In genomic region chr1:196609114-196609737, GRCh38 we compare ENCODE assay signal across 8 cellular contexts. TPM values are rescaled to one million over a fixed set of nuclear protein-coding genes. Genes with fewer than 3 reads are reported as not detected.
DNase-seq lines count a peak whose midpoint lies in the region; ATAC-seq lines count a peak whose summit lies in the region.

No MANE protein-coding gene starts in this region.

- DNase-seq in NCI-H526 treated with DMSO at 0.1 percent for 48 hours (lab: John Stamatoyannopoulos, UW) (peak; percentile 2), NCI-H526 (lab: John Stamatoyannopoulos, UW) (no peak), T-helper 17 cell (no peak), smooth muscle cell of the brain vasculature (ENCODE audit: low read depth, low spot score) (peak; percentile 17), germinal center (ENCODE audit: low spot score) (no peak), GDM1 (lab: John Stamatoyannopoulos, UW) (no peak)

- peaks cover 3% of the 10 kb centered on the region for H3K36me3 Mint-ChIP-seq in T-helper 17 cell (ENCODE audit: low read depth)

- peaks cover 23% of the 10 kb centered on the region for H3K27me3 Mint-ChIP-seq in T-helper 17 cell

- peaks cover 12% of the 10 kb centered on the region for H3K4me1 Mint-ChIP-seq in T-helper 17 cell

- ATAC-seq in T-helper 17 cell: peak; percentile 57
- no peak for ATAC-seq in GM21723 (IDR thresholded peaks at IDR 0.05; ENCODE audit: unreplicated experiment)

- H3K9me3 ChIP-seq in T-helper 17 cell (ENCODE audit: control insufficient read depth, low read length, poor library complexity, severe bottlenecking): peaks cover 3% of the 10 kb centered on the region

- peak overlapping the region; percentile 12 for H3K27ac Mint-ChIP-seq in T-helper 17 cell

- peak overlapping the region; percentile 68 for H3K4me3 ChIP-seq in iPS-11a (ENCODE audit: low read depth, low read length)

- H3K4me3 Mint-ChIP-seq in T-helper 17 cell: peak overlapping the region; percentile 93

RNA-seq across cellular contexts. Expression of gene KCNT2, which starts 1.0 kb away (rescaled TPM):
- total RNA-seq in T-helper 17 cell: 1 to 10 TPM in 1 of 2 donors, not detected in 1; 1.1 TPM

RNA-seq across cellular contexts. Expression of gene CFH, which starts 42.6 kb away (rescaled TPM):
- total RNA-seq in T-helper 17 cell: 10 to 100 TPM; 23.1 to 36.8 TPM

Comparison
In these comparisons a context has a peak if more than half of its experiments do, and no peak if none do; other contexts are left out.
1. DNase-seq: peak in NCI-H526 treated with DMSO at 0.1 percent for 48 hours (single experiment) and smooth muscle cell of the brain vasculature (single experiment); none in NCI-H526 (0 of 2), T-helper 17 cell (0 of 3), germinal center (single experiment) and GDM1 (single experiment).